Comparison of ENCODE assay signal across 2 cellular contexts in the genomic region with DNA sequence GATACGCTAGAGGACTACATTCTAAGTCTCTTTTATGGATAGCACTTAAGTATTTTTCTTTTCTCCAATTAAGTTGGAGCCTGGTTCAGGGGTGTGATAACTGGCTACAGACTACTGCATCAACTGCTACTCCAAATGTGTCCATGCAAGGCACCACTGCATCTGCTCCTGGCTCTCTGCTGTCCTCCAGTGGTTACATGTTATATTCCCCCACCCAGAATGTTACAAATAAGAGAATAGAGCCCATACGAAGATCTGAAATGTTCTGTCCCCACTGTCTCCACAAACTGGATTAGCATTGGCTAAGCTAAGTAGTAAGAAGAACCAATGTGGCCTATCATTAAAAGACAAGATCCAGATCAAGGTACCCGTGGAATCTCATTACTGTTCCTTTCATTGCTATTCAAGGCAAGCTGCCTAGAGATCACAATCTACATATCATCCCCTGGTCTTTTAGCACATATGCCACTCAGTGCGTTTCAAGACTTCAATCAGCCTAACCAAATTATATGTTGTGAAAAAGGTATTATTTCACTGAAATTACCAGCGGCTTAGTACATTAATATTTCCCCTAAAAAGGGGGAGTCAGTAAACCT.
A peak's percentile ranks its signal among the peaks of the same experiment; 100 is the strongest.
TF ChIP-seq lines count a peak whose summit lies in the region.

No MANE protein-coding gene starts in this region.

TF ChIP-seq in A549, 52 proteins besides CTCF, POLR2A, EP300 and RAD21 (continued from another document):
- TF ChIP-seq MAFK (IDR thresholded peaks at IDR 0.05; ENCODE audit: partially characterized antibody), result no peak

TF ChIP-seq in H1, 55 proteins besides CTCF, POLR2A, EP300 and RAD21 (continued from another document):
- TF ChIP-seq, protein P1, sequence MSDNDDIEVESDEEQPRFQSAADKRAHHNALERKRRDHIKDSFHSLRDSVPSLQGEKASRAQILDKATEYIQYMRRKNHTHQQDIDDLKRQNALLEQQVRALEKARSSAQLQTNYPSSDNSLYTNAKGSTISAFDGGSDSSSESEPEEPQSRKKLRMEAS (IDR thresholded peaks at IDR 0.05), result no peak
- TF ChIP-seq POLR2AphosphoS5 (IDR thresholded peaks at IDR 0.05; ENCODE audit: low read depth, low read length), result no peak
- no peak for TF ChIP-seq SAP30 (IDR thresholded peaks at IDR 0.05; ENCODE audit: insufficient read depth, insufficient replicate concordance, low read length)
- TF ChIP-seq TEAD4 (IDR thresholded peaks at IDR 0.05; ENCODE audit: low read depth, low read length), result peak; percentile 6; the same call in 1 of the 2 replicates
- no peak for TF ChIP-seq EZH2 (IDR thresholded peaks at IDR 0.05; ENCODE audit: low read depth, low read length, severe bottlenecking)
